19 cellular contexts compared by ENCODE assay signal in genomic region chr5:114634517-114634916, GRCh38.
"Had no signal": no experiment of that assay in that cellular context is flagged by ENCODE, and none has a peak within 500 bp of the region (broad histone marks: within the 10 kb centered on the region; RNA-seq: fewer than 3 reads in every experiment).

No MANE protein-coding gene starts in this region.

- H3K27me3 ChIP-seq: MG63 had no signal

- H3K4me2 ChIP-seq: SK-N-SH had no signal

- H3K36me3 ChIP-seq: MG63 had no signal

- FAIRE-seq: HTR-8/SVneo, RCC 7860 had no signal

- H3K9me3 ChIP-seq: MG63, SK-N-SH had no signal

- DNase-seq: KBM-7, MG63, NCI-H1092, NCI-H1436, NCI-H187, NCI-H2029, NCI-H2081 treated with DMSO at 0.1 percent for 48 hours, NCI-H2171, NCI-H226, NCI-H446, NCI-H510A, NCI-H524 treated with DMSO at 0.1 percent for 48 hours, NCI-H69, NCI-H774, Right ventricle myocardium superior, RPMI8226, SK-N-SH had no signal

- H3K9ac ChIP-seq: SK-N-SH had no signal

- H3K4me3 ChIP-seq: MG63 had no signal
